In the genomic region with DNA sequence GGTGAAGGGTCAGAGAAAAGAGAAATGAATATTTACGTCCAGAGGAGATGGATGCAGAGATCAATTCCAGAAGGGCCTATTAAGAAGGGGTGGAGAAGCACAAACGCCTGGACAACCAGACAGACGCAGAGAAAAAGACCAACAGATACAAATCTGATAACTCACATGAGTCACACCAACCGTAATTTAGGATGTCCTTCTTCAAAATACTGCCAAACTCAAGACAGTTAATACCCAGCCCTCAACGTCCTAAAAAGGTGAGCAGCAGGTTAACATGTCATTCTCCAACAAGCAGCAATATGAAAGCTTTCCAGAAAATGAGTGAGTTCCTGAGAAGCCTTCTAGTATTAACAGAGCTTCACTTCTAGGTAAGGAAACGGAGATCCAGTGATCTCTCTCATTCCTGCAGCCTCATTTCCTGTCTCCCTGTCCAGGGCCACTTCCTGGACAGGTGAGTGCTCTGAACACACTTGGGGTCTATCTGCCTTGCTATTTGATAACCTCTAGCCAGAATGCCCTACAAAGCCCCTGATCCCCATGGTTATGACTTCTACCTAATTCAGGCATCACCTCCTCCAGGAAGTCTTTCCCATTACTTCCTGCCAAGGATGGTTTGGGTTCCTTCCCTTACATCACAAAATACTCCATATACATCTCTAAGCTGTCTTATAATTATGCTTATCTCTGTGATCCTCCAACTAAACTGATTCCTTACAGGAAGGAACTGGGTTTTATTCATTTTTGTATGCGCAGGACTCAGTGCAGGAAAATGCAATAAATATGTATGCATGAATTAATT, we compare ENCODE assay signal across 17 cellular contexts. TPM values are rescaled to one million over a fixed set of nuclear protein-coding genes. Genes with fewer than 3 reads are reported as not detected.
DNase-seq lines count a peak whose midpoint lies in the region; ATAC-seq and TF ChIP-seq lines count a peak whose summit lies in the region.
"Had no signal": no experiment of that assay in that cellular context is flagged by ENCODE, and none has a peak within 500 bp of the region (broad histone marks: within the 10 kb centered on the region; RNA-seq: fewer than 3 reads in every experiment).

No MANE protein-coding gene starts in this region.

- peaks cover 6% of the 10 kb centered on the region for H3K36me3 Mint-ChIP-seq in CD8-positive, alpha-beta T cell
- peaks cover 46% of the 10 kb centered on the region for H3K36me3 Mint-ChIP-seq in activated CD8-positive, alpha-beta T cell treated with anti-CD3 and anti-CD28 coated beads, Interleukin-2, amount 10 ng/mL, durations not matched to agents 7 days and 5 days (ENCODE audit: low read depth)
- no peaks in the 10 kb centered on the region for H3K36me3 Mint-ChIP-seq in chondrocyte (ENCODE audit: low read depth)

- no peak overlapping the region for H3K9ac ChIP-seq in HUES48 (ENCODE audit: low read depth, low read length)
- H3K9ac ChIP-seq: parathyroid adenoma had no signal

- TF ChIP-seq CTCF in CD8-positive, alpha-beta T cell (IDR thresholded peaks at IDR 0.05), result no peak
- TF ChIP-seq CTCF in chondrocyte (IDR thresholded peaks at IDR 0.05), result no peak

- no peaks in the 10 kb centered on the region for H3K9me3 ChIP-seq in CD8-positive, alpha-beta T cell (ENCODE audit: low read length)
- no peaks in the 10 kb centered on the region for H3K9me3 ChIP-seq in HUES48 (ENCODE audit: control insufficient read depth, insufficient read depth, low read length)
- H3K9me3 ChIP-seq: adrenal gland, heart left ventricle, vagina had no signal

- CTCF ChIA-PET in CD8-positive, alpha-beta T cell (lab: Charles Lee), result interaction anchor here (0.8 to 1.2 kb wide), 2 partner anchors 15 to 47 kb away, joined by 3 read pairs; no protein-coding TSS in a partner anchor
- CTCF ChIA-PET in activated CD8-positive, alpha-beta T cell treated with anti-CD3 and anti-CD28 coated beads, Interleukin-2, amount 10 ng/mL, durations not matched to agents 7 days and 5 days (lab: Charles Lee), result no interaction called here

- H3K4me3 Mint-ChIP-seq in CD8-positive, alpha-beta T cell, result peak overlapping the region; percentile 55
- H3K4me3 Mint-ChIP-seq in activated CD8-positive, alpha-beta T cell treated with anti-CD3 and anti-CD28 coated beads, Interleukin-2, amount 10 ng/mL, durations not matched to agents 7 days and 5 days, result no peak overlapping the region
- no peak overlapping the region for H3K4me3 Mint-ChIP-seq in chondrocyte (ENCODE audit: unreplicated experiment)
- H3K4me3 Mint-ChIP-seq: stimulated activated naive B cell treated with anti-CD40 and anti-IgM and Interleukin-4, amounts not matched to agents 10 μg/mL and 1 μg/mL and 100 μg/mL, for 72 hours had no signal

- H3K9me3 Mint-ChIP-seq in CD8-positive, alpha-beta T cell, result no peaks in the 10 kb centered on the region
- H3K9me3 Mint-ChIP-seq in activated CD8-positive, alpha-beta T cell treated with anti-CD3 and anti-CD28 coated beads, Interleukin-2, amount 10 ng/mL, durations not matched to agents 7 days and 5 days (ENCODE audit: insufficient read depth), result no peaks in the 10 kb centered on the region
- no peaks in the 10 kb centered on the region for H3K9me3 Mint-ChIP-seq in chondrocyte (ENCODE audit: low read depth)
- H3K9me3 Mint-ChIP-seq: stimulated activated naive B cell treated with anti-CD40 and anti-IgM and Interleukin-4, amounts not matched to agents 10 μg/mL and 1 μg/mL and 100 μg/mL, for 72 hours had no signal

- no peaks in the 10 kb centered on the region for H3K36me3 ChIP-seq in CD8-positive, alpha-beta T cell (ENCODE audit: insufficient read depth, low read length)
- H3K36me3 ChIP-seq in HUES48 (ENCODE audit: control insufficient read depth, insufficient read depth, low read length), result no peaks in the 10 kb centered on the region
- H3K36me3 ChIP-seq: adrenal gland, heart left ventricle, vagina had no signal

- no peak overlapping the region for H3K4me3 ChIP-seq in CD8-positive, alpha-beta T cell (ENCODE audit: low read depth, low read length)
- no peak overlapping the region for H3K4me3 ChIP-seq in HUES48 (ENCODE audit: low read depth, low read length)
- H3K4me3 ChIP-seq: adrenal gland, heart left ventricle, vagina had no signal

- DNase-seq in CD8-positive, alpha-beta T cell, result peak in 1 of 7 experiments; percentile 25
- no peak for DNase-seq in activated CD8-positive, alpha-beta T cell treated with anti-CD3 and anti-CD28 coated beads, Interleukin-2, amount 10 ng/mL, durations not matched to agents 7 days and 5 days
- DNase-seq in chondrocyte (ENCODE audit: low spot score) (no peak), activated gamma-delta T cell treated with Interleukin-2 at 50 U/mL for 16 hours (no peak), NCI-H510A (lab: John Stamatoyannopoulos, UW) (no peak), ureter (ENCODE audit: low spot score) (no peak)
- DNase-seq: adrenal gland; AML-193; heart left ventricle; NCI-H1105; SHP77; small intestine; stimulated activated naive B cell treated with anti-CD40 and anti-IgM and Interleukin-4, amounts not matched to agents 10 μg/mL and 1 μg/mL and 100 μg/mL, for 72 hours had no signal

- H3K4me1 ChIP-seq in CD8-positive, alpha-beta T cell (ENCODE audit: insufficient read depth, low read length), result peaks cover 90% of the 10 kb centered on the region
- H3K4me1 ChIP-seq in HUES48 (ENCODE audit: control insufficient read depth, insufficient read depth, low read length), result peaks cover 57% of the 10 kb centered on the region
- H3K4me1 ChIP-seq: parathyroid adenoma had no signal

- intact Hi-C loops in CD8-positive, alpha-beta T cell (cut with DNase I, micrococcal nuclease), result loop anchor here in 1 of 2 experiments (1.0 kb wide), 1 partner anchor 9 kb away; no protein-coding TSS in a partner anchor

- H3K27ac Mint-ChIP-seq in CD8-positive, alpha-beta T cell, result peak overlapping the region; percentile 88
- peak overlapping the region; percentile 3 for H3K27ac Mint-ChIP-seq in activated CD8-positive, alpha-beta T cell treated with anti-CD3 and anti-CD28 coated beads, Interleukin-2, amount 10 ng/mL, durations not matched to agents 7 days and 5 days
- H3K27ac Mint-ChIP-seq in chondrocyte (ENCODE audit: unreplicated experiment), result no peak overlapping the region
- H3K27ac Mint-ChIP-seq: stimulated activated naive B cell treated with anti-CD40 and anti-IgM and Interleukin-4, amounts not matched to agents 10 μg/mL and 1 μg/mL and 100 μg/mL, for 72 hours had no signal

- H3K27me3 Mint-ChIP-seq in CD8-positive, alpha-beta T cell (ENCODE audit: low read depth), result no peaks in the 10 kb centered on the region
- no peaks in the 10 kb centered on the region for H3K27me3 Mint-ChIP-seq in activated CD8-positive, alpha-beta T cell treated with anti-CD3 and anti-CD28 coated beads, Interleukin-2, amount 10 ng/mL, durations not matched to agents 7 days and 5 days (ENCODE audit: low read depth)
- no peaks in the 10 kb centered on the region for H3K27me3 Mint-ChIP-seq in chondrocyte (ENCODE audit: low read depth)
- H3K27me3 Mint-ChIP-seq: stimulated activated naive B cell treated with anti-CD40 and anti-IgM and Interleukin-4, amounts not matched to agents 10 μg/mL and 1 μg/mL and 100 μg/mL, for 72 hours had no signal

- no peaks in the 10 kb centered on the region for H3K27me3 ChIP-seq in CD8-positive, alpha-beta T cell (ENCODE audit: insufficient read depth, low read length)
- H3K27me3 ChIP-seq in HUES48 (ENCODE audit: control insufficient read depth, insufficient read depth, low read length) (no peaks in the 10 kb centered on the region), layer of hippocampus (ENCODE audit: control insufficient read depth, insufficient read depth, low read length) (no peaks in the 10 kb centered on the region)
- H3K27me3 ChIP-seq: adrenal gland, heart left ventricle, vagina had no signal

- ATAC-seq in CD8-positive, alpha-beta T cell, result no peak
- no peak for ATAC-seq in activated CD8-positive, alpha-beta T cell treated with anti-CD3 and anti-CD28 coated beads, Interleukin-2, amount 10 ng/mL, durations not matched to agents 7 days and 5 days
- ATAC-seq: heart left ventricle; stimulated activated naive B cell treated with anti-CD40 and anti-IgM and Interleukin-4, amounts not matched to agents 10 μg/mL and 1 μg/mL and 100 μg/mL, for 72 hours had no signal

- H3K27ac ChIP-seq in CD8-positive, alpha-beta T cell (ENCODE audit: low read depth, low read length), result no peak overlapping the region
- H3K27ac ChIP-seq in HUES48 (ENCODE audit: low read depth, low read length) (peak overlapping the region; percentile 22), layer of hippocampus (ENCODE audit: low read depth, low read length) (peak overlapping the region; percentile 1)
- H3K27ac ChIP-seq: adrenal gland, parathyroid adenoma, vagina had no signal

- POLR2A ChIA-PET in CD8-positive, alpha-beta T cell (lab: Charles Lee), result interaction anchor here (0.8 to 5.5 kb wide), 2 partner anchors 10 to 16 kb away, joined by 3 to 36 read pairs; no protein-coding TSS in a partner anchor
- POLR2A ChIA-PET in activated CD8-positive, alpha-beta T cell treated with anti-CD3 and anti-CD28 coated beads, Interleukin-2, amount 10 ng/mL, durations not matched to agents 7 days and 5 days (lab: Charles Lee), result no interaction called here

- peaks cover 93% of the 10 kb centered on the region for H3K4me1 Mint-ChIP-seq in CD8-positive, alpha-beta T cell (ENCODE audit: low read depth)
- peaks cover 87% of the 10 kb centered on the region for H3K4me1 Mint-ChIP-seq in activated CD8-positive, alpha-beta T cell treated with anti-CD3 and anti-CD28 coated beads, Interleukin-2, amount 10 ng/mL, durations not matched to agents 7 days and 5 days (ENCODE audit: low read depth)
- H3K4me1 Mint-ChIP-seq in chondrocyte (ENCODE audit: low read depth), result peaks cover 26% of the 10 kb centered on the region

RNA-seq across cellular contexts. Expression of gene PIP4K2A, which starts 41.6 kb away (rescaled TPM):
- total RNA-seq in CD8-positive, alpha-beta T cell, result 10 to 100 TPM; 82.5 to 89.5 TPM
- 100 to 1,000 TPM; 154 to 164 TPM for total RNA-seq in activated CD8-positive, alpha-beta T cell treated with anti-CD3 and anti-CD28 coated beads, Interleukin-2, amount 10 ng/mL, durations not matched to agents 7 days and 5 days
- total RNA-seq in chondrocyte (29.5 to 44.1 TPM (median 44.0 TPM) in 3 replicates), ureter (36.9 TPM)
